In the genomic region with DNA sequence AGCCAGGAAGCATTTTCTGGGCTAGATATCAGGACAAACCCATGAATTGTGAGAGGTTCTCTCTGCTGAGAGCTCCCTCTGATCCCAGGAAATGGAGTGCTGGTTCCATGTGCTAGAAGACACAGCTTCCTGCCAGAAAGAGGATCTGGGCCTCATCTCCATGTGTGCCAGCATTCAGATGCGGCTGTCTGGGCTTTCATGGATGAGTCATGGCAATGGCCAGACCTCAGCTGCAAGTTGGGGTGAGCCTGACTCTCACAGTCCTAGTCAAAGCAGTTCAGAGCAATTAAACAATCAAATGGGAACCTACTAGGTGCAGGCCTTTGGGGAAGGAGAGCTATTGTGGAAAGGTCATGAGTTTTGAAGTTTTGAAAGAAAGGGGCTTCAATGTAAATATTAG, we compare ENCODE assay signal across 8 cellular contexts.
DNase-seq lines count a peak whose midpoint lies in the region; ATAC-seq and TF ChIP-seq lines count a peak whose summit lies in the region.
"Had no signal": no experiment of that assay in that cellular context is flagged by ENCODE, and none has a peak within 500 bp of the region (broad histone marks: within the 10 kb centered on the region; RNA-seq: fewer than 3 reads in every experiment).

No MANE protein-coding gene starts in this region.

- peak; percentile 90 for DNase-seq in MG63
- DNase-seq in body of pancreas = peak in 3 of 4 donors; percentile 22 to 73 (median 36)
- no peak for DNase-seq in upper lobe of right lung
- DNase-seq in GM10266 (ENCODE audit: extremely low spot score) = no peak
- DNase-seq in nephron progenitor cell = no peak

- H3K36me3 ChIP-seq in MG63 (no peaks in the 10 kb centered on the region), body of pancreas (replicated peaks in 1 of 2; ENCODE audit: insufficient read depth in 1 of 2, low read depth in 2 of 2) (no peaks in the 10 kb centered on the region), liver (ENCODE audit: control insufficient read depth in 4 of 4, insufficient read depth in 3 of 4, low read depth in 1 of 4, low read length in 3 of 4) (no peaks in the 10 kb centered on the region), upper lobe of right lung (no peaks in the 10 kb centered on the region)

- no peaks in the 10 kb centered on the region for H3K9me3 Mint-ChIP-seq in nephron progenitor cell

- TF ChIP-seq POLR2A in body of pancreas (IDR thresholded peaks at IDR 0.05) = no peak

- H3K4me3 Mint-ChIP-seq in nephron progenitor cell = no peak overlapping the region

- H3K27me3 ChIP-seq in MG63 = no peaks in the 10 kb centered on the region
- no peaks in the 10 kb centered on the region for H3K27me3 ChIP-seq in body of pancreas
- H3K27me3 ChIP-seq in liver (ENCODE audit: control insufficient read depth in 4 of 4, insufficient read depth in 4 of 4, low read length in 3 of 4) = no peaks in the 10 kb centered on the region
- H3K27me3 ChIP-seq in upper lobe of right lung = no peaks in the 10 kb centered on the region

- ATAC-seq in body of pancreas (peak; percentile 62), upper lobe of right lung (peak; percentile 86), HG02798 (IDR thresholded peaks at IDR 0.05; ENCODE audit: poor library complexity, unreplicated experiment) (no peak)
- ATAC-seq: HCT116 had no signal

- WGBS in body of pancreas, 2 donors = 61 to 82% methylated on average over 1 of the region's 1 CpG
- 70% methylated on average over 1 of the region's 1 CpG for WGBS in liver

- intact Hi-C loops in body of pancreas (cut with DNase I) (no loop called here), upper lobe of right lung (cut with DNase I) (no loop called here)

- peaks cover 4% of the 10 kb centered on the region for H3K4me1 Mint-ChIP-seq in nephron progenitor cell

- peaks cover 18% of the 10 kb centered on the region for H3K27me3 Mint-ChIP-seq in nephron progenitor cell (ENCODE audit: low read depth, poor library complexity)

- H3K27ac ChIP-seq in body of pancreas = peak overlapping the region in 2 of 4 donors; percentile 41 to 53
- H3K27ac ChIP-seq in liver (ENCODE audit: low read depth in 1 of 2, low read length in 2 of 2) = peak overlapping the region in 1 of 2 donors; percentile 17
- H3K27ac ChIP-seq in upper lobe of right lung = peak overlapping the region; percentile 45

- no peak overlapping the region for H3K27ac Mint-ChIP-seq in nephron progenitor cell

- no peaks in the 10 kb centered on the region for H3K9me3 ChIP-seq in MG63
- no peaks in the 10 kb centered on the region for H3K9me3 ChIP-seq in body of pancreas
- no peaks in the 10 kb centered on the region for H3K9me3 ChIP-seq in liver (ENCODE audit: control insufficient read depth in 4 of 4, low read length in 3 of 4)
- no peaks in the 10 kb centered on the region for H3K9me3 ChIP-seq in upper lobe of right lung

- no peak for TF ChIP-seq CTCF in body of pancreas (IDR thresholded peaks at IDR 0.05)
- TF ChIP-seq CTCF in liver (IDR thresholded peaks at IDR 0.05; ENCODE audit: low read depth, low read length, missing input control) = no peak
- no peak for TF ChIP-seq CTCF in upper lobe of right lung (IDR thresholded peaks at IDR 0.05)
- no peak for TF ChIP-seq CTCF in GM10266 (IDR thresholded peaks at IDR 0.05; ENCODE audit: control insufficient read depth, insufficient read depth, low read depth, missing control alignments)
- TF ChIP-seq CTCF in nephron progenitor cell (IDR thresholded peaks at IDR 0.05) = no peak

- H3K4me1 ChIP-seq in body of pancreas = no peaks in the 10 kb centered on the region
- peaks cover 0 to 10% (median 4%) of the 10 kb centered on the region in 4 donors for H3K4me1 ChIP-seq in liver (ENCODE audit: control insufficient read depth in 4 of 4, insufficient read depth in 4 of 4, low read length in 3 of 4)
- H3K4me1 ChIP-seq in upper lobe of right lung = peaks cover 8% of the 10 kb centered on the region

- no peak overlapping the region for H3K9ac ChIP-seq in liver (ENCODE audit: low read depth in 1 of 2, low read length in 2 of 2)

- H3K4me3 ChIP-seq in MG63 (no peak overlapping the region), body of pancreas (no peak overlapping the region), liver (ENCODE audit: low read depth in 1 of 3, low read length in 3 of 3) (no peak overlapping the region), upper lobe of right lung (no peak overlapping the region)

- TF ChIP-seq RAD21 in liver (IDR thresholded peaks at IDR 0.05) = no peak

- H3K36me3 Mint-ChIP-seq in nephron progenitor cell (ENCODE audit: low read depth) = no peaks in the 10 kb centered on the region

TF ChIP-seq in liver, 16 proteins besides CTCF, POLR2A, EP300 and RAD21:
- TF ChIP-seq FOXA2 (IDR thresholded peaks at IDR 0.05) = no peak
- no peak for TF ChIP-seq RXRA (IDR thresholded peaks at IDR 0.05)
- TF ChIP-seq JUND (IDR thresholded peaks at IDR 0.05) = peak in 1 of 2 donors; percentile 21
- TF ChIP-seq NR2F2 (IDR thresholded peaks at IDR 0.05) = peak; percentile 29
- TF ChIP-seq, protein P1, sequence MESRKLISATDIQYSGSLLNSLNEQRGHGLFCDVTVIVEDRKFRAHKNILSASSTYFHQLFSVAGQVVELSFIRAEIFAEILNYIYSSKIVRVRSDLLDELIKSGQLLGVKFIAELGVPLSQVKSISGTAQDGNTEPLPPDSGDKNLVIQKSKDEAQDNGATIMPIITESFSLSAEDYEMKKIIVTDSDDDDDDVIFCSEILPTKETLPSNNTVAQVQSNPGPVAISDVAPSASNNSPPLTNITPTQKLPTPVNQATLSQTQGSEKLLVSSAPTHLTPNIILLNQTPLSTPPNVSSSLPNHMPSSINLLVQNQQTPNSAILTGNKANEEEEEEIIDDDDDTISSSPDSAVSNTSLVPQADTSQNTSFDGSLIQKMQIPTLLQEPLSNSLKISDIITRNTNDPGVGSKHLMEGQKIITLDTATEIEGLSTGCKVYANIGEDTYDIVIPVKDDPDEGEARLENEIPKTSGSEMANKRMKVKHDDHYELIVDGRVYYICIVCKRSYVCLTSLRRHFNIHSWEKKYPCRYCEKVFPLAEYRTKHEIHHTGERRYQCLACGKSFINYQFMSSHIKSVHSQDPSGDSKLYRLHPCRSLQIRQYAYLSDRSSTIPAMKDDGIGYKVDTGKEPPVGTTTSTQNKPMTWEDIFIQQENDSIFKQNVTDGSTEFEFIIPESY (IDR thresholded peaks at IDR 0.05) = no peak

Comparison
In these comparisons a context has a peak if more than half of its experiments do, and no peak if none do; other contexts are left out.
1. DNase-seq: peak in MG63 (single experiment) and body of pancreas (3 of 4); none in upper lobe of right lung (single experiment), GM10266 (single experiment) and nephron progenitor cell (single experiment).